ENCODE assay signal across 8 cellular contexts in genomic region chr10:100653957-100654834, GRCh38.
DNase-seq lines count a peak whose midpoint lies in the region; ATAC-seq and TF ChIP-seq lines count a peak whose summit lies in the region.

No MANE protein-coding gene starts in this region.

- no peaks in the 10 kb centered on the region for H3K9me2 ChIP-seq in Loucy (replicated peaks; ENCODE audit: low read depth, low read length)

- H3K27me3 Mint-ChIP-seq in CD4-positive, CD25-positive, alpha-beta regulatory T cell = peaks cover 68% of the 10 kb centered on the region
- H3K27me3 Mint-ChIP-seq in naive B cell = peaks cover 58 to 87% (median 84%) of the 10 kb centered on the region in 3 donors

- H3K4me3 Mint-ChIP-seq in CD4-positive, CD25-positive, alpha-beta regulatory T cell = peak overlapping the region; percentile 76 to 84 (median 80)
- H3K4me3 Mint-ChIP-seq in naive B cell = peak overlapping the region; percentile 76 to 89 (median 82)

- H3K9me3 ChIP-seq in CD4-positive, CD25-positive, alpha-beta regulatory T cell (ENCODE audit: control insufficient read depth in 2 of 2, low read length in 2 of 2) = no peaks in the 10 kb centered on the region
- H3K9me3 ChIP-seq in Loucy (ENCODE audit: insufficient read depth, low read depth, low read length) = no peaks in the 10 kb centered on the region

- peak in 1 of 2 donors; percentile 19 for ATAC-seq in CD4-positive, CD25-positive, alpha-beta regulatory T cell (ENCODE audit: low read depth in 2 of 2)
- peak; percentile 27 to 29 for ATAC-seq in naive B cell (ENCODE audit: low read depth in 2 of 2)
- ATAC-seq in GM21737 (IDR thresholded peaks at IDR 0.05; ENCODE audit: unreplicated experiment) = no peak
- ATAC-seq in GM18907 (IDR thresholded peaks at IDR 0.05; ENCODE audit: unreplicated experiment) = no peak

- peaks cover 33% of the 10 kb centered on the region for H3K27me3 ChIP-seq in CD4-positive, CD25-positive, alpha-beta regulatory T cell (ENCODE audit: control insufficient read depth, insufficient read depth, low read length)
- H3K27me3 ChIP-seq in Loucy (ENCODE audit: insufficient read depth, low read length, poor library complexity, severe bottlenecking) = no peaks in the 10 kb centered on the region

- no peaks in the 10 kb centered on the region for H3K79me2 ChIP-seq in Loucy (ENCODE audit: insufficient read depth, low read length)

- no peaks in the 10 kb centered on the region for H4K20me1 ChIP-seq in Loucy (ENCODE audit: insufficient read depth, low read length, poor library complexity, severe bottlenecking)

- H3K4me3 ChIP-seq in CD4-positive, CD25-positive, alpha-beta regulatory T cell (ENCODE audit: low read depth, low read length) = peak overlapping the region; percentile 41
- peak overlapping the region; percentile 86 for H3K4me3 ChIP-seq in Loucy (ENCODE audit: low read length, poor library complexity, severe bottlenecking)

- H3K4me2 ChIP-seq in Loucy (ENCODE audit: low read depth, low read length, poor library complexity, severe bottlenecking) = peak overlapping the region; percentile 93

- no peaks in the 10 kb centered on the region for H3K36me3 ChIP-seq in CD4-positive, CD25-positive, alpha-beta regulatory T cell (ENCODE audit: control insufficient read depth, insufficient read depth, low read length)
- no peaks in the 10 kb centered on the region for H3K36me3 ChIP-seq in Loucy (ENCODE audit: insufficient read depth, low read length)

- no peak overlapping the region for H3K27ac ChIP-seq in CD4-positive, CD25-positive, alpha-beta regulatory T cell (ENCODE audit: insufficient read depth, low read length, poor library complexity, severe bottlenecking)

- H3K27ac Mint-ChIP-seq in CD4-positive, CD25-positive, alpha-beta regulatory T cell = peak overlapping the region in 1 of 3 donors; percentile 82
- peak overlapping the region in 1 of 6 donors; percentile 78 for H3K27ac Mint-ChIP-seq in naive B cell

- TF ChIP-seq CTCF in Loucy (conservative IDR thresholded peaks at IDR 0.05; ENCODE audit: low read length) = no peak

- H3K9ac ChIP-seq in Loucy (ENCODE audit: low read depth, low read length, poor library complexity, severe bottlenecking) = peak overlapping the region; percentile 82

- no peaks in the 10 kb centered on the region for H3F3A ChIP-seq in Loucy (ENCODE audit: low read depth)

- peak in 1 of 3 donors; percentile 29 for DNase-seq in CD4-positive, CD25-positive, alpha-beta regulatory T cell
- peak; percentile 53 for DNase-seq in activated naive CD4-positive, alpha-beta T cell treated with anti-CD3 and anti-CD28 coated beads, Interleukin-2, amount 50 U/mL, for 16 hours
- DNase-seq in naive B cell (no peak), AML-193 (lab: John Stamatoyannopoulos, UW) (no peak), RKO (ENCODE audit: low spot score) (no peak)

- peaks cover 0 to 38% (median 16%) of the 10 kb centered on the region in 4 donors for H3K4me1 Mint-ChIP-seq in CD4-positive, CD25-positive, alpha-beta regulatory T cell
- peaks cover 26 to 32% (median 29%) of the 10 kb centered on the region in 3 donors for H3K4me1 Mint-ChIP-seq in naive B cell

- H3K36me3 Mint-ChIP-seq in CD4-positive, CD25-positive, alpha-beta regulatory T cell = no peaks in the 10 kb centered on the region
- H3K36me3 Mint-ChIP-seq in naive B cell = peaks cover 0 to 34% of the 10 kb centered on the region in 2 donors

- peak overlapping the region; percentile 84 for H2AFZ ChIP-seq in Loucy (ENCODE audit: low read length)

- peaks cover 0 to 10% (median 2%) of the 10 kb centered on the region in 7 donors for H3K9me3 Mint-ChIP-seq in CD4-positive, CD25-positive, alpha-beta regulatory T cell
- H3K9me3 Mint-ChIP-seq in naive B cell = peaks cover 0 to 20% (median 8%) of the 10 kb centered on the region in 7 donors

- peaks cover 30% of the 10 kb centered on the region for H3K4me1 ChIP-seq in CD4-positive, CD25-positive, alpha-beta regulatory T cell (ENCODE audit: control insufficient read depth, insufficient read depth, low read length, poor library complexity, severe bottlenecking)
- peaks cover 20% of the 10 kb centered on the region for H3K4me1 ChIP-seq in Loucy (ENCODE audit: insufficient read depth, low read length, poor library complexity, severe bottlenecking)

Comparison
In these comparisons a context has a peak if more than half of its experiments do, and no peak if none do; other contexts are left out.
1. ATAC-seq: peak in naive B cell (2 of 2); none in GM21737 (single experiment) and GM18907 (single experiment).